ENCODE assay signal across 8 cellular contexts in the genomic region with DNA sequence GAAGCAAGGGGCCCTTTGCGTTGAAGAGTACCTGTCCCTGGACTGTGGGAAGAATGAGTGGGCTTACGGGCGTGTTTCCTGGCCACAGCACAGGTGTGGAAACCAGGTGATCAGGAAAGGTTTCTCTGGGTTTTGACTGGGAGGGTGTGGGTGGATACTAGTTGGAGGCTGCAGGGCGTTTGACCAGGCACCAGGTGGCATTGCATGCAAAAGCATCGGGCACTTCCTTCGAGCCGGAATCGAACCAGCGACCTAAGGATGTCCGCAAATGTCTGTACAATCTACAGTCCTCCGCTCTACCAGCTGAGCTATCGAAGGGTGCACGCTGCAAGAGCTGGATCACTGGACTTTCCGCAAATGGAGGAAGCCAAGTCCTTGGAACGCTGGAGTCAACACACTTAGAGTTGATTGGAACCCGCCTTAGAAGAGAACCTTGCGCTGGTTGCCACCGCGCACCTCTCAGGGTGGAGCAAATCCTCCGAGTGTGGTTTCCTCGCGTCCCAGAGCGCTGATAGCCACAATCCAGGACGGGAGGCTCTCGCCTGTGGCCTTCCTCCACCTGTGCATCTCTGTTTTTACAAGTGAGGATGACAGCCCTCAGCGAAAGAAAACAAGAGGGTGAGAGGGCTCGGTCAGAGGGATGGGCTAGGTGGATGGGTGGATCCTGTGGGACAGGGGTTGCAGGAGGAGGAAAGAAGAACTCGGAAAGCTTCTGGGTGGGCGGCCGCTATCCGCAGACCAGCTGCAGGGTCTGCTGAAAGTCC. TPM values are rescaled to one million over a fixed set of nuclear protein-coding genes. Genes with fewer than 3 reads are reported as not detected.
DNase-seq lines count a peak whose midpoint lies in the region; ATAC-seq and TF ChIP-seq lines count a peak whose summit lies in the region.

No MANE protein-coding gene starts in this region.

- peak overlapping the region; percentile 1 for H3K4me3 ChIP-seq in epithelial cell of proximal tubule (ENCODE audit: low read depth, low read length)

- H3K36me3 Mint-ChIP-seq in naive B cell: peaks cover 0 to under 1% of the 10 kb centered on the region in 2 donors
- no peaks in the 10 kb centered on the region for H3K36me3 Mint-ChIP-seq in stimulated activated memory B cell treated with anti-CD40 and anti-IgM and Interleukin-4, amounts not matched to agents 10 μg/mL and 1 μg/mL and 100 μg/mL, for 72 hours

- peak overlapping the region; percentile 82 to 93 (median 89) for H3K4me3 Mint-ChIP-seq in naive B cell
- peak overlapping the region; percentile 88 for H3K4me3 Mint-ChIP-seq in stimulated activated memory B cell treated with anti-CD40 and anti-IgM and Interleukin-4, amounts not matched to agents 10 μg/mL and 1 μg/mL and 100 μg/mL, for 72 hours

- peak; percentile 75 for TF ChIP-seq CTCF in GM12874 (IDR thresholded peaks at IDR 0.05; ENCODE audit: insufficient read depth, low read depth, low read length)
- peak; percentile 73 for TF ChIP-seq CTCF in epithelial cell of proximal tubule (conservative IDR thresholded peaks at IDR 0.05; ENCODE audit: low read depth, low read length)

- peak overlapping the region in 3 of 6 donors; percentile 91 to 93 (median 92) for H3K27ac Mint-ChIP-seq in naive B cell
- peak overlapping the region; percentile 81 for H3K27ac Mint-ChIP-seq in stimulated activated memory B cell treated with anti-CD40 and anti-IgM and Interleukin-4, amounts not matched to agents 10 μg/mL and 1 μg/mL and 100 μg/mL, for 72 hours

- H3K27me3 Mint-ChIP-seq in naive B cell: peaks cover 5 to 12% (median 9%) of the 10 kb centered on the region in 3 donors
- H3K27me3 Mint-ChIP-seq in stimulated activated memory B cell treated with anti-CD40 and anti-IgM and Interleukin-4, amounts not matched to agents 10 μg/mL and 1 μg/mL and 100 μg/mL, for 72 hours: no peaks in the 10 kb centered on the region

- H3K4me1 Mint-ChIP-seq in naive B cell: peaks cover 42 to 59% (median 48%) of the 10 kb centered on the region in 3 donors
- H3K4me1 Mint-ChIP-seq in stimulated activated memory B cell treated with anti-CD40 and anti-IgM and Interleukin-4, amounts not matched to agents 10 μg/mL and 1 μg/mL and 100 μg/mL, for 72 hours: peaks cover 54% of the 10 kb centered on the region

- ATAC-seq in HG02870 (IDR thresholded peaks at IDR 0.05; ENCODE audit: unreplicated experiment): peak; percentile 50
- ATAC-seq in naive B cell (ENCODE audit: low read depth in 2 of 2): peak; percentile 67 to 74
- peak; percentile 80 for ATAC-seq in stimulated activated memory B cell treated with anti-CD40 and anti-IgM and Interleukin-4, amounts not matched to agents 10 μg/mL and 1 μg/mL and 100 μg/mL, for 72 hours
- no peak for ATAC-seq in GM19035 (IDR thresholded peaks at IDR 0.05; ENCODE audit: unreplicated experiment)

- peaks cover 0 to under 1% (median 0%) of the 10 kb centered on the region in 7 donors for H3K9me3 Mint-ChIP-seq in naive B cell
- H3K9me3 Mint-ChIP-seq in stimulated activated memory B cell treated with anti-CD40 and anti-IgM and Interleukin-4, amounts not matched to agents 10 μg/mL and 1 μg/mL and 100 μg/mL, for 72 hours: no peaks in the 10 kb centered on the region

- DNase-seq in NCI-H526 treated with DMSO at 0.1 percent for 48 hours (lab: John Stamatoyannopoulos, UW) (peak; percentile 17), epithelial cell of proximal tubule (ENCODE audit: low read depth) (no peak), naive B cell (peak; percentile 72)
- peak; percentile 42 to 45 for DNase-seq in activated CD8-positive, alpha-beta memory T cell treated with anti-CD3 and anti-CD28 coated beads for 4 hours (ENCODE audit: low read depth in 2 of 2)

RNA-seq across cellular contexts. Expression of gene RNASE4, which starts 21.2 kb away (rescaled TPM):
- 5.3 and 7.6 TPM in 2 replicates for total RNA-seq in epithelial cell of proximal tubule
- polyA plus RNA-seq in naive B cell (ENCODE audit: low read depth in 6 of 6): under 1 TPM in 5 of 6 donors, not detected in 1; 0.18 to 0.61 (median 0.34) TPM

RNA-seq across cellular contexts. Expression of gene OR6S1, which starts 21.7 kb away (rescaled TPM):
- not detected in 2 replicates for total RNA-seq in epithelial cell of proximal tubule
- polyA plus RNA-seq in naive B cell (ENCODE audit: low read depth in 6 of 6): not detected

RNA-seq across cellular contexts. Expression of gene ANG, which starts 25.4 kb away (rescaled TPM):
- total RNA-seq in epithelial cell of proximal tubule: 1.3 and 4.8 TPM in 2 replicates
- polyA plus RNA-seq in naive B cell (ENCODE audit: low read depth in 6 of 6): under 1 TPM in 3 of 6 donors, not detected in 3; 0.53 to 0.63 (median 0.57) TPM
